In the genomic region with DNA sequence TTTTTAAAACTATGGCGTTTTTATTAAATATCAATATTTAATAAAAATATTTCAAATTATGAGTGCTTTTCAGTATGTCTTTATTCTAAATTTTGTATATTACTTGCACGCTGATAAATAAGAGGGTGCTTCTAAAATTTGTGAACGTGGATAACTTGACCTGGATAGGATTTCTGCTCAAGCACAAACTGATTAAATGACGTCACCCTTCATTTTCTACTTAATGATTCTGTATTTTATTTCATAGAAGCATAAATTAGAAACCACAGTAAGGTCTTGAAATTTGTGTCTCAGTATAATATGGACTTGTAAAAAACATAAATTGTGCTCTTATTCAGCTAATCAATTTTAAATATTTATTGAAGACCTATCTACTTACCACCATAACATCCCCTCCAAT, we compare ENCODE assay signal across 7 cellular contexts.
"Had no signal": no experiment of that assay in that cellular context is flagged by ENCODE, and none has a peak within 500 bp of the region (broad histone marks: within the 10 kb centered on the region; RNA-seq: fewer than 3 reads in every experiment).

No MANE protein-coding gene starts in this region.

- H3K4me3 ChIP-seq: K562 had no signal

- H3K4me2 ChIP-seq: KMS-11 had no signal

- ATAC-seq: K562 had no signal

- H3K27ac ChIP-seq: HL-60, KMS-11 had no signal

- DNase-seq: IMR-90, KBM-7, KG1 had no signal

- H3K9ac ChIP-seq: KMS-11 had no signal

- FAIRE-seq: HTR-8/SVneo, K562 had no signal
